ENCODE assay signal across 6 cellular contexts in genomic region chr1:147959680-147960079, GRCh38. TPM values are rescaled to one million over a fixed set of nuclear protein-coding genes. Genes with fewer than 3 reads are reported as not detected.
"Had no signal": no experiment of that assay in that cellular context is flagged by ENCODE, and none has a peak within 500 bp of the region (broad histone marks: within the 10 kb centered on the region; RNA-seq: fewer than 3 reads in every experiment).

No MANE protein-coding gene starts in this region.

RNA-seq across cellular contexts. Expression of gene GJA8, which starts 57.1 kb away (rescaled TPM):
- total RNA-seq: HepG2, HT-29, HT1080, IMR-90, K562 had no signal
- polyA plus RNA-seq: HepG2, IgD-negative memory B cell, IMR-90, K562 had no signal
